In the genomic region with DNA sequence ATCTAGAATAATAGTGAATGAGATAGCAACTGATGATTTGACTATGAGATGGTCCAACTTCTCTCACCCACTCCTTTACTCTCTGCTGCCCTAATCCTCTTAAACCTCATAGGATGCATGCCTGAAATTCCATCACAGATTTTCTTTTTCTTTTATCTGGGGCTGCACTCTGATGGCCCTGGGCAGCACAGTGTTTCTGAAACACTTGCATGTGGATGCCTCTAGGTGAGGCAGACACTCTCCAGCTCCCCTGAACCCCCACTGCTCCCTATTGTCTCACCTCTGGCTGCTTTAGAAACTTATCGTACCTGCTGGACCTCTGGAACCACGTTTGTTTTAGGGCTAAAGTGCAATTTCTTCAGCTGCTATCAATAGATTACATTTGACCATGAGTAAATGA, we compare ENCODE assay signal across 1 cellular context.
TF ChIP-seq lines count a peak whose summit lies in the region.

No MANE protein-coding gene starts in this region.

TF ChIP-seq in WTC11, 78 proteins besides CTCF, POLR2A, EP300 and RAD21 (continued from another document):
- TF ChIP-seq, protein P1, sequence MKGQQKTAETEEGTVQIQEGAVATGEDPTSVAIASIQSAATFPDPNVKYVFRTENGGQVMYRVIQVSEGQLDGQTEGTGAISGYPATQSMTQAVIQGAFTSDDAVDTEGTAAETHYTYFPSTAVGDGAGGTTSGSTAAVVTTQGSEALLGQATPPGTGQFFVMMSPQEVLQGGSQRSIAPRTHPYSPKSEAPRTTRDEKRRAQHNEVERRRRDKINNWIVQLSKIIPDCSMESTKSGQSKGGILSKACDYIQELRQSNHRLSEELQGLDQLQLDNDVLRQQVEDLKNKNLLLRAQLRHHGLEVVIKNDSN (CRISPR knock-in tag; IDR thresholded peaks at IDR 0.05) = no peak
